Comparison of ENCODE assay signal across 1 cellular context in genomic region chr9:35852876-35853865, GRCh38.
TF ChIP-seq lines count a peak whose summit lies in the region.

No MANE protein-coding gene starts in this region.

TF ChIP-seq in IMR-90, 13 proteins besides CTCF, POLR2A, EP300 and RAD21:
- no peak for TF ChIP-seq BHLHE40 (IDR thresholded peaks at IDR 0.05; ENCODE audit: low read depth, low read length)
- TF ChIP-seq CEBPB (IDR thresholded peaks at IDR 0.05; ENCODE audit: low read depth, low read length) = no peak
- TF ChIP-seq MAFK (IDR thresholded peaks at IDR 0.05; ENCODE audit: low read depth, low read length) = no peak
- no peak for TF ChIP-seq RCOR1 (IDR thresholded peaks at IDR 0.05; ENCODE audit: insufficient replicate concordance, low read length)
- no peak for TF ChIP-seq MAZ (IDR thresholded peaks at IDR 0.05; ENCODE audit: borderline replicate concordance, low read depth, low read length)
- TF ChIP-seq FOS (IDR thresholded peaks at IDR 0.05; ENCODE audit: low read depth, low read length) = no peak
- no peak for TF ChIP-seq MXI1 (IDR thresholded peaks at IDR 0.05; ENCODE audit: borderline replicate concordance, low read depth, low read length)
- TF ChIP-seq ELK1 (IDR thresholded peaks at IDR 0.05; ENCODE audit: borderline replicate concordance, low read depth, low read length) = no peak
- no peak for TF ChIP-seq RFX5 (IDR thresholded peaks at IDR 0.05; ENCODE audit: low read depth, low read length)
- TF ChIP-seq CHD1 (IDR thresholded peaks at IDR 0.05; ENCODE audit: low read depth, low read length) = no peak
- TF ChIP-seq NFE2L2 (IDR thresholded peaks at IDR 0.05; ENCODE audit: low read depth, low read length) = no peak
- no peak for TF ChIP-seq SMC3 (IDR thresholded peaks at IDR 0.05; ENCODE audit: low read depth, low read length)
- no peak for TF ChIP-seq USF2 (IDR thresholded peaks at IDR 0.05; ENCODE audit: low read depth, low read length)
